30 cellular contexts compared by ENCODE assay signal in genomic region chr12:15014708-15015107, GRCh38. TPM values are rescaled to one million over a fixed set of nuclear protein-coding genes. Genes with fewer than 3 reads are reported as not detected.
"Had no signal": no experiment of that assay in that cellular context is flagged by ENCODE, and none has a peak within 500 bp of the region (broad histone marks: within the 10 kb centered on the region; RNA-seq: fewer than 3 reads in every experiment).

No MANE protein-coding gene starts in this region.

- H3K9me3 ChIP-seq: adrenal gland, breast epithelium, Peyer's patch, SJSA1 had no signal

- H3K4me3 Mint-ChIP-seq: activated CD8-positive, alpha-beta T cell treated with anti-CD3 and anti-CD28 coated beads, Interleukin-2, amount 10 ng/mL, durations not matched to agents 7 days and 5 days; activated naive CD8-positive, alpha-beta T cell treated with anti-CD3 and anti-CD28 coated beads, Interleukin-2, amount 10 ng/mL, durations not matched to agents 7 days and 5 days; T-helper 17 cell; WTC11 had no signal

- H3K27ac Mint-ChIP-seq: activated CD8-positive, alpha-beta T cell treated with anti-CD3 and anti-CD28 coated beads, Interleukin-2, amount 10 ng/mL, durations not matched to agents 7 days and 5 days; activated naive CD8-positive, alpha-beta T cell treated with anti-CD3 and anti-CD28 coated beads, Interleukin-2, amount 10 ng/mL, durations not matched to agents 7 days and 5 days; T-helper 17 cell; WTC11 had no signal

- H3K4me1 Mint-ChIP-seq: activated naive CD8-positive, alpha-beta T cell treated with anti-CD3 and anti-CD28 coated beads, Interleukin-2, amount 10 ng/mL, durations not matched to agents 7 days and 5 days; T-helper 17 cell had no signal

- H3K27ac ChIP-seq: adrenal gland, breast epithelium, Peyer's patch, RWPE1, SJSA1 had no signal

- H3K4me1 ChIP-seq: adrenal gland, breast epithelium, Peyer's patch, SJSA1 had no signal

- DNase-seq: activated CD4-positive, alpha-beta T cell treated with anti-CD3 and anti-CD28 coated beads for 48 hours; activated CD4-positive, alpha-beta T cell treated with anti-CD3 and anti-CD28 coated beads, Interleukin-2, amount 50 U/mL, for 4 hours; activated CD4-positive, CD25-positive, alpha-beta regulatory T cell treated with anti-CD3 and anti-CD28 coated beads, Interleukin-2, amount 50 U/mL, for 72 hours; activated CD8-positive, alpha-beta memory T cell treated with anti-CD3 and anti-CD28 coated beads, Interleukin-2, amount 50 U/mL, for 48 hours; activated CD8-positive, alpha-beta T cell treated with anti-CD3 and anti-CD28 coated beads, Interleukin-2, amount 10 ng/mL, durations not matched to agents 7 days and 5 days; activated naive CD4-positive, alpha-beta T cell treated with anti-CD3 and anti-CD28 coated beads, Interleukin-2, amount 50 U/mL, for 16 hours; activated naive CD8-positive, alpha-beta T cell treated with anti-CD3 and anti-CD28 coated beads, Interleukin-2, amount 10 ng/mL, durations not matched to agents 7 days and 5 days; activated T-cell treated with anti-CD3 and anti-CD28 coated beads, Interleukin-2, amount 50 U/mL, for 1 hour; adrenal gland; anterior cingulate cortex; caudate nucleus; Kasumi-1; KBM-7; NCI-H1105 treated with DMSO at 0.1 percent for 48 hours; NCI-H1436 treated with DMSO at 0.1 percent for 48 hours; NCI-H187; NCI-H2081; NCI-H2171 treated with DMSO at 0.1 percent for 48 hours; NCI-H226; NCI-H510A; NCI-H526 treated with DMSO at 0.1 percent for 48 hours; NCI-H82; Peyer's patch; Right ventricle myocardium superior; T-helper 17 cell; T-helper 9 cell had no signal

- H3K27me3 ChIP-seq: adrenal gland, breast epithelium, Peyer's patch, SJSA1 had no signal

- H3K4me3 ChIP-seq: adrenal gland, breast epithelium, Peyer's patch, SJSA1 had no signal

- H3K9me3 Mint-ChIP-seq: activated naive CD8-positive, alpha-beta T cell treated with anti-CD3 and anti-CD28 coated beads, Interleukin-2, amount 10 ng/mL, durations not matched to agents 7 days and 5 days had no signal

- H3K36me3 Mint-ChIP-seq: activated naive CD8-positive, alpha-beta T cell treated with anti-CD3 and anti-CD28 coated beads, Interleukin-2, amount 10 ng/mL, durations not matched to agents 7 days and 5 days; WTC11 had no signal

- H3K36me3 ChIP-seq: adrenal gland, breast epithelium, Peyer's patch, SJSA1 had no signal

- ATAC-seq: activated CD8-positive, alpha-beta T cell treated with anti-CD3 and anti-CD28 coated beads, Interleukin-2, amount 10 ng/mL, durations not matched to agents 7 days and 5 days; T-helper 17 cell; WTC11 had no signal

RNA-seq across cellular contexts. Expression of gene PDE6H, which starts 41.9 kb away (rescaled TPM):
- total RNA-seq: activated naive CD8-positive, alpha-beta T cell treated with anti-CD3 and anti-CD28 coated beads, Interleukin-2, amount 10 ng/mL, durations not matched to agents 7 days and 5 days; breast epithelium; Peyer's patch; Right ventricle myocardium superior; SJSA1; T-helper 17 cell; WTC11 had no signal
